ENCODE assay signal across 23 cellular contexts in genomic region chr17:45900723-45901415, GRCh38. TPM values are rescaled to one million over a fixed set of nuclear protein-coding genes. Genes with fewer than 3 reads are reported as not detected.
DNase-seq lines count a peak whose midpoint lies in the region; ATAC-seq and TF ChIP-seq lines count a peak whose summit lies in the region.
"Had no signal": no experiment of that assay in that cellular context is flagged by ENCODE, and none has a peak within 500 bp of the region (broad histone marks: within the 10 kb centered on the region; RNA-seq: fewer than 3 reads in every experiment).

No MANE protein-coding gene starts in this region.

- CTCF ChIA-PET in mammary epithelial cell (lab: Charles Lee; ENCODE audit: low non-redundant PET), result no interaction called here

- H2AFZ ChIP-seq in mammary epithelial cell (ENCODE audit: low read depth, low read length), result no peak overlapping the region
- H2AFZ ChIP-seq: GM23338 had no signal

- H4K20me1 ChIP-seq in mammary epithelial cell (ENCODE audit: insufficient read depth, low read length), result no peaks in the 10 kb centered on the region

- 84% methylated on average over 13 of the region's 13 CpGs for WGBS in mammary epithelial cell (ENCODE audit: low coverage, missing lambda C conversion rate)
- 52 to 65% (median 57%) methylated on average over 13 of the region's 13 CpGs for WGBS in psoas muscle, 3 donors

- no peak for TF ChIP-seq CTCF in breast epithelium (IDR thresholded peaks at IDR 0.05)
- TF ChIP-seq CTCF in mammary epithelial cell (conservative IDR thresholded peaks at IDR 0.05 in 1 of 2, IDR thresholded peaks at IDR 0.05 in 1 of 2; ENCODE audit: extremely low read depth in 1 of 2, insufficient read depth in 1 of 2, low read depth in 1 of 2, low read length in 2 of 2), result no peak
- no peak for TF ChIP-seq CTCF in psoas muscle (IDR thresholded peaks at IDR 0.05)

- H3K4me2 ChIP-seq in mammary epithelial cell (ENCODE audit: insufficient read depth, low read depth, low read length), result no peak overlapping the region
- H3K4me2 ChIP-seq: BLaER1 treated with 17β-estradiol and CSF1 and Interleukin-3, amounts not matched to agents 10 nM and 100 nM; GM23338 had no signal

- no TSS peak for BruUV-seq in mammary epithelial cell (replicated peaks; lab: Mats Ljungman, UMichigan)

- in situ Hi-C loops in mammary epithelial cell (cut with MboI; ENCODE audit: low sequenced_read_pairs in 2 of 2), result no loop called here

- DNase-seq in breast epithelium (ENCODE audit: low spot score in 2 of 2), result no peak
- DNase-seq in mammary epithelial cell, result no peak
- no peak for DNase-seq in psoas muscle
- no peak for DNase-seq in NCI-H774 (lab: John Stamatoyannopoulos, UW)
- DNase-seq in DMS79 (lab: John Stamatoyannopoulos, UW), result no peak
- DNase-seq: Calu3; CD8-positive, alpha-beta T cell; DND-41; EL; IMR-90 had no signal

- H3K9me3 ChIP-seq in breast epithelium, result no peaks in the 10 kb centered on the region
- no peaks in the 10 kb centered on the region for H3K9me3 ChIP-seq in mammary epithelial cell (replicated peaks; ENCODE audit: insufficient read depth, low read length)
- H3K9me3 ChIP-seq in psoas muscle, result no peaks in the 10 kb centered on the region
- H3K9me3 ChIP-seq: BLaER1 treated with 17β-estradiol and CSF1 and Interleukin-3, amounts not matched to agents 10 nM and 100 nM had no signal

- H3K27ac ChIP-seq in breast epithelium (peak overlapping the region; percentile 7 to 48), mammary epithelial cell (ENCODE audit: insufficient read depth, low read depth, low read length) (no peak overlapping the region), angular gyrus (ENCODE audit: low read depth, low read length) (peak overlapping the region; percentile 34), psoas muscle (peak overlapping the region; percentile 88), temporal lobe (ENCODE audit: low read depth, low read length) (peak overlapping the region; percentile 9)
- H3K27ac ChIP-seq: 22Rv1; BLaER1 treated with 17β-estradiol and CSF1 and Interleukin-3, amounts not matched to agents 10 nM and 100 nM; HL-60 had no signal

- H3K79me2 ChIP-seq in mammary epithelial cell (ENCODE audit: insufficient read depth, low read length), result no peaks in the 10 kb centered on the region

- H3K9ac ChIP-seq in mammary epithelial cell (ENCODE audit: insufficient read depth, low read length), result no peak overlapping the region
- H3K9ac ChIP-seq: BLaER1 treated with 17β-estradiol and CSF1 and Interleukin-3, amounts not matched to agents 10 nM and 100 nM had no signal

- H3K4me3 ChIP-seq in breast epithelium, result no peak overlapping the region
- H3K4me3 ChIP-seq in mammary epithelial cell (replicated peaks in 1 of 3; ENCODE audit: insufficient read depth in 1 of 3, low read depth in 2 of 3, low read length in 3 of 3), result no peak overlapping the region
- H3K4me3 ChIP-seq in psoas muscle, result no peak overlapping the region
- H3K4me3 ChIP-seq: BLaER1 treated with 17β-estradiol and CSF1 and Interleukin-3, amounts not matched to agents 10 nM and 100 nM; GM12878; GM23338; K562 had no signal

- H3K36me3 ChIP-seq in breast epithelium, result no peaks in the 10 kb centered on the region
- no peaks in the 10 kb centered on the region for H3K36me3 ChIP-seq in mammary epithelial cell (ENCODE audit: insufficient read depth, low read length)
- no peaks in the 10 kb centered on the region for H3K36me3 ChIP-seq in psoas muscle (ENCODE audit: insufficient read depth in 1 of 2, low read depth in 1 of 2)
- H3K36me3 ChIP-seq: BLaER1 treated with 17β-estradiol and CSF1 and Interleukin-3, amounts not matched to agents 10 nM and 100 nM had no signal

- intact Hi-C loops in breast epithelium (cut with DNase I; ENCODE audit: low total_unique reads) (no loop called here), mammary epithelial cell (cut with micrococcal nuclease) (no loop called here), psoas muscle (cut with DNase I) (no loop called here)

- peaks cover 0 to 22% of the 10 kb centered on the region in 2 donors for H3K27me3 ChIP-seq in breast epithelium
- H3K27me3 ChIP-seq in mammary epithelial cell (ENCODE audit: insufficient read depth, low read length), result peaks cover 18% of the 10 kb centered on the region
- no peaks in the 10 kb centered on the region for H3K27me3 ChIP-seq in psoas muscle (ENCODE audit: insufficient read depth in 3 of 3, low read length in 2 of 3)

- TF ChIP-seq POLR2A in breast epithelium (IDR thresholded peaks at IDR 0.05), result no peak

- peak; percentile 17 to 75 (median 62) for ATAC-seq in psoas muscle
- ATAC-seq in HG03159 (IDR thresholded peaks at IDR 0.05; ENCODE audit: unreplicated experiment), result no peak
- ATAC-seq: CD8-positive, alpha-beta T cell; GM12878; GM23338; K562 had no signal

- peaks cover 0 to 8% of the 10 kb centered on the region in 2 donors for H3K4me1 ChIP-seq in breast epithelium
- no peaks in the 10 kb centered on the region for H3K4me1 ChIP-seq in mammary epithelial cell (ENCODE audit: insufficient read depth, low read length)
- peaks cover 82% of the 10 kb centered on the region for H3K4me1 ChIP-seq in psoas muscle

- dilution Hi-C loops in mammary epithelial cell (cut with HindIII; ENCODE audit: low sequenced_read_pairs), result no loop called here

RNA-seq across cellular contexts. Expression of gene MAPT, which starts 6.5 kb away (rescaled TPM):
- total RNA-seq in breast epithelium (10 to 100 TPM in 2 of 3 donors, 1 to 10 TPM in 1; 9.9 to 15.1 (median 12.4) TPM), mammary epithelial cell (under 1 TPM; under 0.01 to 0.54 TPM), psoas muscle (100 to 1,000 TPM; 104 to 253 (median 170) TPM), temporal lobe (154 TPM)
- polyA plus RNA-seq in mammary epithelial cell (0.20 TPM), psoas muscle (10 to 100 TPM; 16.0 to 61.3 (median 43.9) TPM)
- polyA minus RNA-seq in mammary epithelial cell, result 0.31 TPM

RNA-seq across cellular contexts. Expression of gene SPPL2C, which starts 56.2 kb away (rescaled TPM):
- not detected for total RNA-seq in breast epithelium
- not detected for total RNA-seq in mammary epithelial cell
- polyA plus RNA-seq in mammary epithelial cell, result not detected
- polyA minus RNA-seq in mammary epithelial cell, result not detected
- total RNA-seq in psoas muscle, result not detected
- not detected for polyA plus RNA-seq in psoas muscle
- total RNA-seq in temporal lobe, result 0.25 TPM
- total RNA-seq: A673; Calu3; CD8-positive, alpha-beta T cell; G401; GM12878; HT1080; IMR-90; K562 had no signal
- polyA plus RNA-seq: AG04450, GM12878, GM23338, IMR-90, K562 had no signal

Comparison
In these comparisons a context has a peak if more than half of its experiments do, and no peak if none do; other contexts are left out.
1. RNA of gene MAPT, which starts 6.5 kb away (total RNA-seq): 104 to 253 TPM in psoas muscle, 154 TPM in temporal lobe (single experiment) and 9.9 to 15.1 TPM in breast epithelium; under 0.01 to 0.54 TPM in mammary epithelial cell; every median in the first group is over 4 times any median in the second.